In the genomic region with DNA sequence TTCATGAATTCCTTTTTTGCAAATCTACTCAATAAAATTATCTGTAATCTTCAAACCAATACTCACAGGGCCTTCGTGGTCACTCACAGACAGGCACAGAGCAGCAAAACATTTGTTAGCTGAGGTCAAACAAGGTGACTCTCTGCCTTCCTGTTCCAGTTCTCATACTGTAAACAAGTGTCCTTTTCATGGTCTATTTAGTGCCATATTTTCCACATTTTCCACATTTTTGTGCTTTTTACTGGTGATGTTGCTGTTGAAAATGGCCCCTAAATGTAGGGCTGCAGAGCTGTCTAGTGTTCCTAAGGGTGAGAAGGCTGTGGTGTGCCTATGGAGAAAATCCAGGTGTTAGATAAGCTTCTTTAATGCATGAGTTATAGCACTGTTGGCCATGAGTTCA, we compare ENCODE assay signal across 1 cellular context.
A peak's percentile ranks its signal among the peaks of the same experiment; 100 is the strongest.
TF ChIP-seq lines count a peak whose summit lies in the region.

No MANE protein-coding gene starts in this region.

TF ChIP-seq in HepG2, 621 proteins besides CTCF, POLR2A, EP300 and RAD21 (continued from another document and continues in another):
- TF ChIP-seq LCORL (IDR thresholded peaks at IDR 0.05), result no peak
- TF ChIP-seq LCORL (CRISPR knock-in tag; IDR thresholded peaks at IDR 0.05), result peak; percentile 69; the same call in 1 of the 2 replicates
- TF ChIP-seq GATAD2A (CRISPR knock-in tag; IDR thresholded peaks at IDR 0.05), result peak; percentile 75
- no peak for TF ChIP-seq ZFP36 (IDR thresholded peaks at IDR 0.05; ENCODE audit: borderline replicate concordance, low read depth, low read length, partially characterized antibody)
- no peak for TF ChIP-seq NFYC (CRISPR knock-in tag; IDR thresholded peaks at IDR 0.05)
- 0 out of 2 replicates have a peak, but pooled peaks have one; percentile 24 for TF ChIP-seq HDAC1 (CRISPR knock-in tag; IDR thresholded peaks at IDR 0.05)
- TF ChIP-seq RXRA (CRISPR knock-in tag; IDR thresholded peaks at IDR 0.05), result peak; percentile 80; the same call in 1 of the 2 replicates
- peak; percentile 89 for TF ChIP-seq MED1 (CRISPR knock-in tag; IDR thresholded peaks at IDR 0.05)
- no peak; the same call in 1 of the 2 replicates for TF ChIP-seq ZNF3 (CRISPR knock-in tag; IDR thresholded peaks at IDR 0.05)
- TF ChIP-seq, protein P1, sequence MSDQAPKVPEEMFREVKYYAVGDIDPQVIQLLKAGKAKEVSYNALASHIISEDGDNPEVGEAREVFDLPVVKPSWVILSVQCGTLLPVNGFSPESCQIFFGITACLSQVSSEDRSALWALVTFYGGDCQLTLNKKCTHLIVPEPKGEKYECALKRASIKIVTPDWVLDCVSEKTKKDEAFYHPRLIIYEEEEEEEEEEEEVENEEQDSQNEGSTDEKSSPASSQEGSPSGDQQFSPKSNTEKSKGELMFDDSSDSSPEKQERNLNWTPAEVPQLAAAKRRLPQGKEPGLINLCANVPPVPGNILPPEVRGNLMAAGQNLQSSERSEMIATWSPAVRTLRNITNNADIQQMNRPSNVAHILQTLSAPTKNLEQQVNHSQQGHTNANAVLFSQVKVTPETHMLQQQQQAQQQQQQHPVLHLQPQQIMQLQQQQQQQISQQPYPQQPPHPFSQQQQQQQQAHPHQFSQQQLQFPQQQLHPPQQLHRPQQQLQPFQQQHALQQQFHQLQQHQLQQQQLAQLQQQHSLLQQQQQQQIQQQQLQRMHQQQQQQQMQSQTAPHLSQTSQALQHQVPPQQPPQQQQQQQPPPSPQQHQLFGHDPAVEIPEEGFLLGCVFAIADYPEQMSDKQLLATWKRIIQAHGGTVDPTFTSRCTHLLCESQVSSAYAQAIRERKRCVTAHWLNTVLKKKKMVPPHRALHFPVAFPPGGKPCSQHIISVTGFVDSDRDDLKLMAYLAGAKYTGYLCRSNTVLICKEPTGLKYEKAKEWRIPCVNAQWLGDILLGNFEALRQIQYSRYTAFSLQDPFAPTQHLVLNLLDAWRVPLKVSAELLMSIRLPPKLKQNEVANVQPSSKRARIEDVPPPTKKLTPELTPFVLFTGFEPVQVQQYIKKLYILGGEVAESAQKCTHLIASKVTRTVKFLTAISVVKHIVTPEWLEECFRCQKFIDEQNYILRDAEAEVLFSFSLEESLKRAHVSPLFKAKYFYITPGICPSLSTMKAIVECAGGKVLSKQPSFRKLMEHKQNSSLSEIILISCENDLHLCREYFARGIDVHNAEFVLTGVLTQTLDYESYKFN (CRISPR knock-in tag; conservative IDR thresholded peaks at IDR 0.05), result peak; percentile 83
- TF ChIP-seq TSC22D2 (CRISPR knock-in tag; IDR thresholded peaks at IDR 0.05; ENCODE audit: borderline replicate concordance), result no peak
- TF ChIP-seq, protein P2, sequence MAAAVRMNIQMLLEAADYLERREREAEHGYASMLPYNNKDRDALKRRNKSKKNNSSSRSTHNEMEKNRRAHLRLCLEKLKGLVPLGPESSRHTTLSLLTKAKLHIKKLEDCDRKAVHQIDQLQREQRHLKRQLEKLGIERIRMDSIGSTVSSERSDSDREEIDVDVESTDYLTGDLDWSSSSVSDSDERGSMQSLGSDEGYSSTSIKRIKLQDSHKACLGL (CRISPR knock-in tag; IDR thresholded peaks at IDR 0.05), result no peak
- no peak for TF ChIP-seq EHMT2 (IDR thresholded peaks at IDR 0.05; ENCODE audit: borderline replicate concordance, low read depth, low read length)
- peak; percentile 30; the same call in 1 of the 2 replicates for TF ChIP-seq ZNF335 (CRISPR knock-in tag; IDR thresholded peaks at IDR 0.05)
- TF ChIP-seq, protein P3, sequence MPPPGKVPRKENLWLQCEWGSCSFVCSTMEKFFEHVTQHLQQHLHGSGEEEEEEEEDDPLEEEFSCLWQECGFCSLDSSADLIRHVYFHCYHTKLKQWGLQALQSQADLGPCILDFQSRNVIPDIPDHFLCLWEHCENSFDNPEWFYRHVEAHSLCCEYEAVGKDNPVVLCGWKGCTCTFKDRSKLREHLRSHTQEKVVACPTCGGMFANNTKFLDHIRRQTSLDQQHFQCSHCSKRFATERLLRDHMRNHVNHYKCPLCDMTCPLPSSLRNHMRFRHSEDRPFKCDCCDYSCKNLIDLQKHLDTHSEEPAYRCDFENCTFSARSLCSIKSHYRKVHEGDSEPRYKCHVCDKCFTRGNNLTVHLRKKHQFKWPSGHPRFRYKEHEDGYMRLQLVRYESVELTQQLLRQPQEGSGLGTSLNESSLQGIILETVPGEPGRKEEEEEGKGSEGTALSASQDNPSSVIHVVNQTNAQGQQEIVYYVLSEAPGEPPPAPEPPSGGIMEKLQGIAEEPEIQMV (CRISPR knock-in tag; IDR thresholded peaks at IDR 0.05; ENCODE audit: low read depth), result no peak
- TF ChIP-seq, protein P4, sequence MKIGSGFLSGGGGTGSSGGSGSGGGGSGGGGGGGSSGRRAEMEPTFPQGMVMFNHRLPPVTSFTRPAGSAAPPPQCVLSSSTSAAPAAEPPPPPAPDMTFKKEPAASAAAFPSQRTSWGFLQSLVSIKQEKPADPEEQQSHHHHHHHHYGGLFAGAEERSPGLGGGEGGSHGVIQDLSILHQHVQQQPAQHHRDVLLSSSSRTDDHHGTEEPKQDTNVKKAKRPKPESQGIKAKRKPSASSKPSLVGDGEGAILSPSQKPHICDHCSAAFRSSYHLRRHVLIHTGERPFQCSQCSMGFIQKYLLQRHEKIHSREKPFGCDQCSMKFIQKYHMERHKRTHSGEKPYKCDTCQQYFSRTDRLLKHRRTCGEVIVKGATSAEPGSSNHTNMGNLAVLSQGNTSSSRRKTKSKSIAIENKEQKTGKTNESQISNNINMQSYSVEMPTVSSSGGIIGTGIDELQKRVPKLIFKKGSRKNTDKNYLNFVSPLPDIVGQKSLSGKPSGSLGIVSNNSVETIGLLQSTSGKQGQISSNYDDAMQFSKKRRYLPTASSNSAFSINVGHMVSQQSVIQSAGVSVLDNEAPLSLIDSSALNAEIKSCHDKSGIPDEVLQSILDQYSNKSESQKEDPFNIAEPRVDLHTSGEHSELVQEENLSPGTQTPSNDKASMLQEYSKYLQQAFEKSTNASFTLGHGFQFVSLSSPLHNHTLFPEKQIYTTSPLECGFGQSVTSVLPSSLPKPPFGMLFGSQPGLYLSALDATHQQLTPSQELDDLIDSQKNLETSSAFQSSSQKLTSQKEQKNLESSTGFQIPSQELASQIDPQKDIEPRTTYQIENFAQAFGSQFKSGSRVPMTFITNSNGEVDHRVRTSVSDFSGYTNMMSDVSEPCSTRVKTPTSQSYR (CRISPR knock-in tag; IDR thresholded peaks at IDR 0.05; ENCODE audit: borderline replicate concordance), result no peak
- TF ChIP-seq TMF1 (CRISPR knock-in tag; IDR thresholded peaks at IDR 0.05; ENCODE audit: low read depth), result no peak
- TF ChIP-seq NAIF1 (CRISPR knock-in tag; IDR thresholded peaks at IDR 0.05; ENCODE audit: borderline replicate concordance), result no peak
- TF ChIP-seq ZNF292 (CRISPR knock-in tag; IDR thresholded peaks at IDR 0.05; ENCODE audit: borderline replicate concordance, low read depth), result peak; percentile 72; the same call in 1 of the 2 replicates
- TF ChIP-seq, protein P5, sequence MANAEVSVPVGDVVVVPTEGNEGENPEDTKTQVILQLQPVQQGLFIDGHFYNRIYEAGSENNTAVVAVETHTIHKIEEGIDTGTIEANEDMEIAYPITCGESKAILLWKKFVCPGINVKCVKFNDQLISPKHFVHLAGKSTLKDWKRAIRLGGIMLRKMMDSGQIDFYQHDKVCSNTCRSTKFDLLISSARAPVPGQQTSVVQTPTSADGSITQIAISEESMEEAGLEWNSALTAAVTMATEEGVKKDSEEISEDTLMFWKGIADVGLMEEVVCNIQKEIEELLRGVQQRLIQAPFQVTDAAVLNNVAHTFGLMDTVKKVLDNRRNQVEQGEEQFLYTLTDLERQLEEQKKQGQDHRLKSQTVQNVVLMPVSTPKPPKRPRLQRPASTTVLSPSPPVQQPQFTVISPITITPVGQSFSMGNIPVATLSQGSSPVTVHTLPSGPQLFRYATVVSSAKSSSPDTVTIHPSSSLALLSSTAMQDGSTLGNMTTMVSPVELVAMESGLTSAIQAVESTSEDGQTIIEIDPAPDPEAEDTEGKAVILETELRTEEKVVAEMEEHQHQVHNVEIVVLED (CRISPR knock-in tag; IDR thresholded peaks at IDR 0.05; ENCODE audit: borderline replicate concordance), result no peak
- peak; percentile 31; the same call in 1 of the 2 replicates for TF ChIP-seq POGZ (CRISPR knock-in tag; IDR thresholded peaks at IDR 0.05)
- TF ChIP-seq NFRKB (IDR thresholded peaks at IDR 0.05), result no peak
- no peak for TF ChIP-seq ZKSCAN1 (IDR thresholded peaks at IDR 0.05; ENCODE audit: low read length)
- no peak for TF ChIP-seq HOXA3 (CRISPR knock-in tag; IDR thresholded peaks at IDR 0.05)
- no peak for TF ChIP-seq ZNF253 (CRISPR knock-in tag; IDR thresholded peaks at IDR 0.05; ENCODE audit: borderline replicate concordance)
- TF ChIP-seq NFATC3 (CRISPR knock-in tag; IDR thresholded peaks at IDR 0.05), result 0 out of 2 replicates have a peak, but pooled peaks have one; percentile 55
- TF ChIP-seq, protein P6, sequence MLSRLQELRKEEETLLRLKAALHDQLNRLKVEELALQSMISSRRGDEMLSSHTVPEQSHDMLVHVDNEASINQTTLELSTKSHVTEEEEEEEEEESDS (CRISPR knock-in tag; IDR thresholded peaks at IDR 0.05; ENCODE audit: borderline replicate concordance), result no peak
- TF ChIP-seq FOXA1 (IDR thresholded peaks at IDR 0.05), result no peak
- TF ChIP-seq FOXA1 (CRISPR knock-in tag; IDR thresholded peaks at IDR 0.05), result peak; percentile 85
- 0 out of 2 replicates have a peak, but pooled peaks have one; percentile 3 for TF ChIP-seq HNF4A (CRISPR knock-in tag; IDR thresholded peaks at IDR 0.05)
- TF ChIP-seq BCL6 (CRISPR knock-in tag; IDR thresholded peaks at IDR 0.05), result peak; percentile 72
- TF ChIP-seq ZNF17 (CRISPR knock-in tag; IDR thresholded peaks at IDR 0.05), result peak; percentile 92; the same call in 1 of the 2 replicates
- no peak for TF ChIP-seq ZNF891 (CRISPR knock-in tag; IDR thresholded peaks at IDR 0.05)
- TF ChIP-seq, protein P7, sequence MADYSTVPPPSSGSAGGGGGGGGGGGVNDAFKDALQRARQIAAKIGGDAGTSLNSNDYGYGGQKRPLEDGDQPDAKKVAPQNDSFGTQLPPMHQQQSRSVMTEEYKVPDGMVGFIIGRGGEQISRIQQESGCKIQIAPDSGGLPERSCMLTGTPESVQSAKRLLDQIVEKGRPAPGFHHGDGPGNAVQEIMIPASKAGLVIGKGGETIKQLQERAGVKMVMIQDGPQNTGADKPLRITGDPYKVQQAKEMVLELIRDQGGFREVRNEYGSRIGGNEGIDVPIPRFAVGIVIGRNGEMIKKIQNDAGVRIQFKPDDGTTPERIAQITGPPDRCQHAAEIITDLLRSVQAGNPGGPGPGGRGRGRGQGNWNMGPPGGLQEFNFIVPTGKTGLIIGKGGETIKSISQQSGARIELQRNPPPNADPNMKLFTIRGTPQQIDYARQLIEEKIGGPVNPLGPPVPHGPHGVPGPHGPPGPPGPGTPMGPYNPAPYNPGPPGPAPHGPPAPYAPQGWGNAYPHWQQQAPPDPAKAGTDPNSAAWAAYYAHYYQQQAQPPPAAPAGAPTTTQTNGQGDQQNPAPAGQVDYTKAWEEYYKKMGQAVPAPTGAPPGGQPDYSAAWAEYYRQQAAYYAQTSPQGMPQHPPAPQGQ (CRISPR knock-in tag; IDR thresholded peaks at IDR 0.05; ENCODE audit: borderline replicate concordance), result no peak
- TF ChIP-seq, protein P8, sequence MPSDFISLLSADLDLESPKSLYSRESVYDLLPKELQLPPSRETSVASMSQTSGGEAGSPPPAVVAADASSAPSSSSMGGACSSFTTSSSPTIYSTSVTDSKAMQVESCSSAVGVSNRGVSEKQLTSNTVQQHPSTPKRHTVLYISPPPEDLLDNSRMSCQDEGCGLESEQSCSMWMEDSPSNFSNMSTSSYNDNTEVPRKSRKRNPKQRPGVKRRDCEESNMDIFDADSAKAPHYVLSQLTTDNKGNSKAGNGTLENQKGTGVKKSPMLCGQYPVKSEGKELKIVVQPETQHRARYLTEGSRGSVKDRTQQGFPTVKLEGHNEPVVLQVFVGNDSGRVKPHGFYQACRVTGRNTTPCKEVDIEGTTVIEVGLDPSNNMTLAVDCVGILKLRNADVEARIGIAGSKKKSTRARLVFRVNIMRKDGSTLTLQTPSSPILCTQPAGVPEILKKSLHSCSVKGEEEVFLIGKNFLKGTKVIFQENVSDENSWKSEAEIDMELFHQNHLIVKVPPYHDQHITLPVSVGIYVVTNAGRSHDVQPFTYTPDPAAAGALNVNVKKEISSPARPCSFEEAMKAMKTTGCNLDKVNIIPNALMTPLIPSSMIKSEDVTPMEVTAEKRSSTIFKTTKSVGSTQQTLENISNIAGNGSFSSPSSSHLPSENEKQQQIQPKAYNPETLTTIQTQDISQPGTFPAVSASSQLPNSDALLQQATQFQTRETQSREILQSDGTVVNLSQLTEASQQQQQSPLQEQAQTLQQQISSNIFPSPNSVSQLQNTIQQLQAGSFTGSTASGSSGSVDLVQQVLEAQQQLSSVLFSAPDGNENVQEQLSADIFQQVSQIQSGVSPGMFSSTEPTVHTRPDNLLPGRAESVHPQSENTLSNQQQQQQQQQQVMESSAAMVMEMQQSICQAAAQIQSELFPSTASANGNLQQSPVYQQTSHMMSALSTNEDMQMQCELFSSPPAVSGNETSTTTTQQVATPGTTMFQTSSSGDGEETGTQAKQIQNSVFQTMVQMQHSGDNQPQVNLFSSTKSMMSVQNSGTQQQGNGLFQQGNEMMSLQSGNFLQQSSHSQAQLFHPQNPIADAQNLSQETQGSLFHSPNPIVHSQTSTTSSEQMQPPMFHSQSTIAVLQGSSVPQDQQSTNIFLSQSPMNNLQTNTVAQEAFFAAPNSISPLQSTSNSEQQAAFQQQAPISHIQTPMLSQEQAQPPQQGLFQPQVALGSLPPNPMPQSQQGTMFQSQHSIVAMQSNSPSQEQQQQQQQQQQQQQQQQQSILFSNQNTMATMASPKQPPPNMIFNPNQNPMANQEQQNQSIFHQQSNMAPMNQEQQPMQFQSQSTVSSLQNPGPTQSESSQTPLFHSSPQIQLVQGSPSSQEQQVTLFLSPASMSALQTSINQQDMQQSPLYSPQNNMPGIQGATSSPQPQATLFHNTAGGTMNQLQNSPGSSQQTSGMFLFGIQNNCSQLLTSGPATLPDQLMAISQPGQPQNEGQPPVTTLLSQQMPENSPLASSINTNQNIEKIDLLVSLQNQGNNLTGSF (CRISPR knock-in tag; IDR thresholded peaks at IDR 0.05), result no peak
- TF ChIP-seq, protein P9, sequence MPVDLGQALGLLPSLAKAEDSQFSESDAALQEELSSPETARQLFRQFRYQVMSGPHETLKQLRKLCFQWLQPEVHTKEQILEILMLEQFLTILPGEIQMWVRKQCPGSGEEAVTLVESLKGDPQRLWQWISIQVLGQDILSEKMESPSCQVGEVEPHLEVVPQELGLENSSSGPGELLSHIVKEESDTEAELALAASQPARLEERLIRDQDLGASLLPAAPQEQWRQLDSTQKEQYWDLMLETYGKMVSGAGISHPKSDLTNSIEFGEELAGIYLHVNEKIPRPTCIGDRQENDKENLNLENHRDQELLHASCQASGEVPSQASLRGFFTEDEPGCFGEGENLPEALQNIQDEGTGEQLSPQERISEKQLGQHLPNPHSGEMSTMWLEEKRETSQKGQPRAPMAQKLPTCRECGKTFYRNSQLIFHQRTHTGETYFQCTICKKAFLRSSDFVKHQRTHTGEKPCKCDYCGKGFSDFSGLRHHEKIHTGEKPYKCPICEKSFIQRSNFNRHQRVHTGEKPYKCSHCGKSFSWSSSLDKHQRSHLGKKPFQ (CRISPR knock-in tag; IDR thresholded peaks at IDR 0.05; ENCODE audit: insufficient replicate concordance), result no peak
- TF ChIP-seq, protein P10, sequence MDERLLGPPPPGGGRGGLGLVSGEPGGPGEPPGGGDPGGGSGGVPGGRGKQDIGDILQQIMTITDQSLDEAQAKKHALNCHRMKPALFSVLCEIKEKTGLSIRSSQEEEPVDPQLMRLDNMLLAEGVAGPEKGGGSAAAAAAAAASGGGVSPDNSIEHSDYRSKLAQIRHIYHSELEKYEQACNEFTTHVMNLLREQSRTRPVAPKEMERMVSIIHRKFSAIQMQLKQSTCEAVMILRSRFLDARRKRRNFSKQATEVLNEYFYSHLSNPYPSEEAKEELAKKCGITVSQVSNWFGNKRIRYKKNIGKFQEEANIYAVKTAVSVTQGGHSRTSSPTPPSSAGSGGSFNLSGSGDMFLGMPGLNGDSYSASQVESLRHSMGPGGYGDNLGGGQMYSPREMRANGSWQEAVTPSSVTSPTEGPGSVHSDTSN (CRISPR knock-in tag; IDR thresholded peaks at IDR 0.05), result no peak
- peak; percentile 35; the same call in 1 of the 2 replicates for TF ChIP-seq CREM (IDR thresholded peaks at IDR 0.05)
- TF ChIP-seq CREM (CRISPR knock-in tag; IDR thresholded peaks at IDR 0.05), result no peak
